Comparison of ENCODE assay signal across 1 cellular context in genomic region chr2:172085460-172086159, GRCh38.
TF ChIP-seq lines count a peak whose summit lies in the region.

Gene DLX1, plus strand, starts transcription at chr2:172085507. Its CDS starts 171 bp downstream, at chr2:172085678.

TF ChIP-seq in H1, 55 proteins besides CTCF, POLR2A, EP300 and RAD21 (continued from another document):
- no peak for TF ChIP-seq CHD7 (IDR thresholded peaks at IDR 0.05; ENCODE audit: insufficient replicate concordance, low read length)
